34 cellular contexts compared by ENCODE assay signal in genomic region chr22:25791556-25791955, GRCh38.
"Had no signal": no experiment of that assay in that cellular context is flagged by ENCODE, and none has a peak within 500 bp of the region (broad histone marks: within the 10 kb centered on the region; RNA-seq: fewer than 3 reads in every experiment).

No MANE protein-coding gene starts in this region.

- H3K27ac ChIP-seq: adrenal gland, body of pancreas, brain microvascular endothelial cell, breast epithelium, VCaP had no signal

- FAIRE-seq: astrocyte, TTC549 had no signal

- ATAC-seq: activated CD8-positive, alpha-beta T cell treated with anti-CD3 and anti-CD28 coated beads for 36 hours; activated naive CD4-positive, alpha-beta T cell treated with anti-CD3 and anti-CD28 coated beads, Interleukin-2, amount 50 U/mL, for 72 hours; activated T-cell treated with anti-CD3 and anti-CD28 coated beads, Interleukin-2, amount 50 U/mL, for 4 hours; activated T-cell treated with anti-CD3 and anti-CD28 coated beads, Interleukin-2, amount 50 U/mL, for 72 hours; activated T-helper 17 cell treated with anti-CD3 and anti-CD28 coated beads, Interleukin-2, amount 50 U/mL, for 72 hours; body of pancreas; T-cell had no signal

- H3K4me1 ChIP-seq: adrenal gland, body of pancreas, breast epithelium had no signal

- DNase-seq: activated B cell treated with CpG ODN at 0.5 μM for 24 hours; activated CD4-positive, alpha-beta memory T cell treated with anti-CD3 and anti-CD28 coated beads for 36 hours; activated CD4-positive, alpha-beta T cell treated with anti-CD3 and anti-CD28 coated beads for 4 hours; activated CD4-positive, alpha-beta T cell treated with anti-CD3 and anti-CD28 coated beads, Interleukin-2, amount 10 ng/mL, durations not matched to agents 24 days and 14 days; activated CD4-positive, alpha-beta T cell treated with anti-CD3 and anti-CD28 coated beads, Interleukin-2, amount 50 U/mL, for 1 hour; activated CD4-positive, alpha-beta T cell treated with anti-CD3 and anti-CD28 coated beads, Interleukin-2, amount 50 U/mL, for 4 hours; activated CD4-positive, CD25-positive, alpha-beta regulatory T cell treated with anti-CD3 and anti-CD28 coated beads, Interleukin-2, amount 50 U/mL, for 72 hours; activated CD8-positive, alpha-beta memory T cell treated with anti-CD3 and anti-CD28 coated beads, Interleukin-2, amount 50 U/mL, for 4 hours; activated CD8-positive, alpha-beta T cell treated with anti-CD3 and anti-CD28 coated beads for 36 hours; activated effector memory CD4-positive, alpha-beta T cell treated with anti-CD3 and anti-CD28 coated beads, Interleukin-2, amount 50 U/mL, for 16 hours; activated gamma-delta T cell treated with Interleukin-2 at 50 U/mL for 16 hours; activated naive CD4-positive, alpha-beta T cell; activated naive CD4-positive, alpha-beta T cell treated with anti-CD3 and anti-CD28 coated beads for 36 hours; activated naive CD4-positive, alpha-beta T cell treated with anti-CD3 and anti-CD28 coated beads, Interleukin-2, amount 50 U/mL, for 16 hours; activated naive CD8-positive, alpha-beta T cell treated with anti-CD3 and anti-CD28 coated beads for 36 hours; activated T-cell treated with anti-CD3 and anti-CD28 coated beads for 4 hours; activated T-cell treated with anti-CD3 and anti-CD28 coated beads, Interleukin-2, amount 50 U/mL, for 1 hour; activated T-cell treated with anti-CD3 and anti-CD28 coated beads, Interleukin-2, amount 50 U/mL, for 4 hours; activated T-cell treated with anti-CD3 and anti-CD28 coated beads, Interleukin-2, amount 50 U/mL, for 72 hours; adrenal gland; amniotic stem cell; aorta; body of pancreas; brain microvascular endothelial cell; central memory CD4-positive, alpha-beta T cell; T-cell; T-helper 2 cell; T-helper 9 cell had no signal

- H3K4me3 ChIP-seq: adrenal gland, body of pancreas, breast epithelium had no signal

- H3K9me3 ChIP-seq: adrenal gland, body of pancreas, breast epithelium had no signal

- H3K36me3 ChIP-seq: adrenal gland, brain microvascular endothelial cell, breast epithelium had no signal

- H3K27me3 ChIP-seq: adrenal gland, body of pancreas, brain microvascular endothelial cell had no signal
